Comparison of ENCODE assay signal across 13 cellular contexts in genomic region chr4:152112887-152113286, GRCh38.
DNase-seq lines count a peak whose midpoint lies in the region; ATAC-seq lines count a peak whose summit lies in the region.
"Had no signal": no experiment of that assay in that cellular context is flagged by ENCODE, and none has a peak within 500 bp of the region (broad histone marks: within the 10 kb centered on the region; RNA-seq: fewer than 3 reads in every experiment).

No MANE protein-coding gene starts in this region.

- peak overlapping the region; percentile 46 for H3K27ac Mint-ChIP-seq in activated naive CD8-positive, alpha-beta T cell treated with anti-CD3 and anti-CD28 coated beads for 36 hours

- H3K36me3 Mint-ChIP-seq in activated naive CD8-positive, alpha-beta T cell treated with anti-CD3 and anti-CD28 coated beads for 36 hours, result peaks cover 7% of the 10 kb centered on the region

- ATAC-seq in GM18502 (IDR thresholded peaks at IDR 0.05; ENCODE audit: poor library complexity, unreplicated experiment), result peak; percentile 65
- peak; percentile 78 for ATAC-seq in GM19467 (IDR thresholded peaks at IDR 0.05; ENCODE audit: unreplicated experiment)
- peak; percentile 51 for ATAC-seq in HG03064 (IDR thresholded peaks at IDR 0.05; ENCODE audit: low read depth, unreplicated experiment)
- no peak for ATAC-seq in activated CD4-positive, CD25-positive, alpha-beta regulatory T cell treated with anti-CD3 and anti-CD28 coated beads, Interleukin-2, amount 50 U/mL, for 24 hours
- ATAC-seq: psoas muscle had no signal

- H3K4me3 Mint-ChIP-seq in activated naive CD8-positive, alpha-beta T cell treated with anti-CD3 and anti-CD28 coated beads for 36 hours, result no peak overlapping the region

- H3K4me1 Mint-ChIP-seq in activated naive CD8-positive, alpha-beta T cell treated with anti-CD3 and anti-CD28 coated beads for 36 hours, result peaks cover 69% of the 10 kb centered on the region

- H3K9me3 Mint-ChIP-seq in activated naive CD8-positive, alpha-beta T cell treated with anti-CD3 and anti-CD28 coated beads for 36 hours, result peaks cover 9% of the 10 kb centered on the region

- DNase-seq in activated naive CD8-positive, alpha-beta T cell treated with anti-CD3 and anti-CD28 coated beads for 36 hours, result no peak
- DNase-seq in dedifferentiated amniotic fluid mesenchymal stem cell (ENCODE audit: extremely low spot score), result no peak
- no peak for DNase-seq in NOMO-1 treated with DMSO at 0.1 percent for 48 hours (lab: John Stamatoyannopoulos, UW; ENCODE audit: unreplicated experiment)
- no peak for DNase-seq in NCI-H1105 treated with DMSO at 0.1 percent for 48 hours (lab: John Stamatoyannopoulos, UW)
- DNase-seq: Caco-2, IMR-90, left lung, psoas muscle, trophoblast cell had no signal

- H3K27me3 Mint-ChIP-seq in activated naive CD8-positive, alpha-beta T cell treated with anti-CD3 and anti-CD28 coated beads for 36 hours, result no peaks in the 10 kb centered on the region

Comparison
In these comparisons a context has a peak if more than half of its experiments do, and no peak if none do; other contexts are left out.
1. ATAC-seq: peak in GM18502 (single experiment), GM19467 (single experiment) and HG03064 (single experiment); none in activated CD4-positive, CD25-positive, alpha-beta regulatory T cell treated with anti-CD3 and anti-CD28 coated beads, Interleukin-2, amount 50 U/mL, for 24 hours (0 of 2).